In genomic region chr10:122565766-122566206, GRCh38 we compare ENCODE assay signal across 8 cellular contexts. TPM values are rescaled to one million over a fixed set of nuclear protein-coding genes. Genes with fewer than 3 reads are reported as not detected.
DNase-seq lines count a peak whose midpoint lies in the region; ATAC-seq and TF ChIP-seq lines count a peak whose summit lies in the region.

No MANE protein-coding gene starts in this region.

- no peaks in the 10 kb centered on the region for H3K36me3 Mint-ChIP-seq in WTC11

- H3K4me1 Mint-ChIP-seq in WTC11 = peaks cover 9% of the 10 kb centered on the region

- CTCF ChIA-PET in WTC11 (lab: Charles Lee) = interaction anchor here (0.6 to 4.2 kb wide), 42 partner anchors 9 to 297 kb away, joined by 3 to 58 read pairs (median 4); partner anchors contain the start of genes BTBD16, HTRA1 and PLEKHA1

- H3K27me3 Mint-ChIP-seq in WTC11 (ENCODE audit: low read depth) = peaks cover 5% of the 10 kb centered on the region; the same call in 1 of the 2 replicates

- peak; percentile 75 for TF ChIP-seq CTCF in WTC11 (IDR thresholded peaks at IDR 0.05)

- H3K4me3 Mint-ChIP-seq in WTC11 = no peak overlapping the region

- intact Hi-C loops in left colon (cut with DNase I, micrococcal nuclease) = loop anchor here in 1 of 2 donors (10.0 kb wide), 3 partner anchors 131 to 271 kb away; no protein-coding TSS in a partner anchor

- H3K27ac Mint-ChIP-seq in WTC11 = no peak overlapping the region

- POLR2A ChIA-PET in WTC11 (lab: Charles Lee) = no interaction called here

- ATAC-seq in WTC11 (peak; percentile 71), left colon (peak; percentile 70), HG03442 (IDR thresholded peaks at IDR 0.05; ENCODE audit: unreplicated experiment) (no peak)

- H3K9me3 Mint-ChIP-seq in WTC11 = peaks cover 15% of the 10 kb centered on the region; the same call in 1 of the 2 replicates

- DNase-seq in NCI-H510A treated with DMSO at 0.1 percent for 48 hours (lab: John Stamatoyannopoulos, UW) (peak; percentile 84), NCI-H510A (lab: John Stamatoyannopoulos, UW) (no peak), NCI-H2171 (lab: John Stamatoyannopoulos, UW) (peak; percentile 16), WTC11 (ENCODE audit: low spot score) (peak; percentile 82), cerebellum (ENCODE audit: low spot score) (peak; percentile 23), left colon (peak; percentile 51 to 84)
- peak; percentile 33 for DNase-seq in stimulated activated CD4-positive, alpha-beta T cell treated with anti-CD3 and anti-CD28 coated beads, Interleukin-2, amount 100 ng/mL, for 4 hours (ENCODE audit: low read depth)

TF ChIP-seq in WTC11, 78 proteins besides CTCF, POLR2A, EP300 and RAD21:
- TF ChIP-seq ETV6 (CRISPR knock-in tag; IDR thresholded peaks at IDR 0.05) (0 out of 2 replicates have a peak, but pooled peaks have one; percentile 19), TEAD4 (CRISPR knock-in tag; IDR thresholded peaks at IDR 0.05) (no peak)

RNA-seq across cellular contexts. Expression of gene DMBT1, which starts 5.2 kb away (rescaled TPM):
- 0.09 to 0.18 TPM (median 0.13 TPM) in 3 replicates for total RNA-seq in WTC11 (2021)
- 0.36 TPM for total RNA-seq in cerebellum
- 100 to 1,000 TPM in 1 of 2 donors, 10 to 100 TPM in 1; 59.0 to 424 TPM for total RNA-seq in left colon

Comparison
In these comparisons a context has a peak if more than half of its experiments do, and no peak if none do; other contexts are left out.
1. RNA of gene DMBT1, which starts 5.2 kb away (total RNA-seq): 59.0 to 424 TPM in left colon; 0.36 TPM in cerebellum (single experiment) and 0.09 to 0.18 TPM in WTC11; every median in the first group is over 10 times any median in the second.